1 cellular context compared by ENCODE assay signal in the genomic region with DNA sequence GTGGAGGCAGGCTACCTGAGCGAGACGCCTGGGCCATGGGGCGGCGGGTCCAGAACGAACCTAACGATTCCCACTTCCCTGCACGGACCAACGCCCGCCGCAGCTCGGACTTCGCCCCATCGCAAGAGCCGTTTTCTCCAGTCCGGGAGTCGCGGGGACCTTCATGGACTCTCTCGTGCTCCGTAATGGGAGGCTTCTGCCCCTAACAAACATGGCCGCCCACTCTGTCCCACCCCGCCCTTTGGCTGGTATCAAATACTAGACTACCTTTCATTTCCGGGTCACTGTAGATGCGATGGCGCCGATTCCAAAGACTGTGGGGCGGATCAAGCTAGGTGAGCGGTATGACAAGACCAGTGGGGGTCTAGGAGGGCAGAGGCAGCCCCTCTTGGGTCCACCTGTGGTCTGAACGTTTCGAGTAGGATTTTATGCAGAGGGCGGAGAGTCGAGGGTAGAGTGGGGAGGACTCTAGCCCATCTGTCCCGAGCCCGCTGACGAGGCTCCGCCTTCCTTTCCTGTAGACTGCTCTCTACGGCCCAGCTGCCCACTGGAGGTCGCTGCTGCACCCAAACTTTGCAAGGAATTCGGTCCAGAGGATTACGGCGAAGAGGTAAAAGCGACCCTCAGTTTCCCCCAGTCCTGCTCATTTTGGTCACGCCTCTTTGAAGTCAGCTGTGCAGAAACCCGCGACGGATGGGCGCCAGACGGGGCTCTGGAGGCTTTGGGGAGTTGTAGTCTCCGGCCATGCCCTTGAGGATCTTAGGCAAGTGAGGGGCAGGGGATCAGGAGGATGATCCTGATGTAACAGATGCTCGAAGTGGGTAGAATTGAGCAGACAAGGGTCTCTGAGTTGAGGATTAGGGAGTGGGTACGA.
TF ChIP-seq lines count a peak whose summit lies in the region.

A gene with protein sequence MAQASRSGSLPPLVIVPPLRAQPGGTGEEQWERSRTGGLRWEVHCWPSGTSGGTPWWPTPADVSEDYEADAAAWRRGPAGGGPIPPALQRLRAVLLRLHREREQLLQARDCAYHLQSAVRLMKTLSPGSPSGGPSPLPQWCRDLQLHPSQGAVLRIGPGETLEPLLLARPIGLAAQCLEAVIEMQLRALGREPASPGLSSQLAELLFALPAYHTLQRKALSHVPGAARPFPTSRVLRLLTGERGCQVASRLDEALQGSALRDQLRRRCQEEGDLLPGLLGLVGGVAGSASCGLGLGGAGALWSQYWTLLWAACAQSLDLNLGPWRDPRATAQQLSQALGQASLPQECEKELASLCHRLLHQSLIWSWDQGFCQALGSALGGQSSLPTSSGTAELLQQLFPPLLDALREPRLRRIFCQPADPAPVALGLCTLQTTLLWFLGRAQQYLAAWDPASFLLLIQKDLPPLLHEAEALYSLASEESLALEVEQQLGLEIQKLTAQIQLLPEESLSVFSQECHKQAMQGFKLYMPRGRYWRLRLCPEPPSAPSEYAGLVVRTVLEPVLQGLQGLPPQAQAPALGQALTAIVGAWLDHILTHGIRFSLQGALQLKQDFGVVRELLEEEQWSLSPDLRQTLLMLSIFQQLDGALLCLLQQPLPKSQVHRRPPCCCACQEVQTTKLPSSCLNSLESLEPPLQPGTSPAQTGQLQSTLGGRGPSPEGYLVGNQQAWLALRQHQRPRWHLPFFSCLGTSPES (minus strand): TSS at position 198 of the 874 bp plus-strand sequence. CDS start 161 bp downstream, at position 37.
A gene (plus strand): TSS at position 281 of the 874 bp plus-strand sequence. CDS start 15 bp downstream, at position 296.

TF ChIP-seq in GM12878, 131 proteins besides CTCF, POLR2A, EP300 and RAD21 (continued from another document and continues in another):
- TF ChIP-seq, protein P1, sequence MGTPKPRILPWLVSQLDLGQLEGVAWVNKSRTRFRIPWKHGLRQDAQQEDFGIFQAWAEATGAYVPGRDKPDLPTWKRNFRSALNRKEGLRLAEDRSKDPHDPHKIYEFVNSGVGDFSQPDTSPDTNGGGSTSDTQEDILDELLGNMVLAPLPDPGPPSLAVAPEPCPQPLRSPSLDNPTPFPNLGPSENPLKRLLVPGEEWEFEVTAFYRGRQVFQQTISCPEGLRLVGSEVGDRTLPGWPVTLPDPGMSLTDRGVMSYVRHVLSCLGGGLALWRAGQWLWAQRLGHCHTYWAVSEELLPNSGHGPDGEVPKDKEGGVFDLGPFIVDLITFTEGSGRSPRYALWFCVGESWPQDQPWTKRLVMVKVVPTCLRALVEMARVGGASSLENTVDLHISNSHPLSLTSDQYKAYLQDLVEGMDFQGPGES (IDR thresholded peaks at IDR 0.05) = no peak
- TF ChIP-seq BHLHE40 (IDR thresholded peaks at IDR 0.05; ENCODE audit: borderline replicate concordance in 1 of 2, low read depth in 2 of 2, low read length in 1 of 2) (no peak; a peak in 1 of 4 replicates), SREBF2 (IDR thresholded peaks at IDR 0.05; ENCODE audit: low read length) (no peak), SMC3 (IDR thresholded peaks at IDR 0.05; ENCODE audit: borderline replicate concordance, low read length) (peak; percentile 89), BACH1 (IDR thresholded peaks at IDR 0.05; ENCODE audit: borderline replicate concordance) (no peak; the same call in 1 of the 2 replicates), SPI1 (IDR thresholded peaks at IDR 0.05; ENCODE audit: borderline replicate concordance, insufficient read depth, low read depth, low read length) (0 out of 2 replicates have a peak, but pooled peaks have one; percentile 0), HDAC6 (IDR thresholded peaks at IDR 0.05; ENCODE audit: unreplicated experiment) (no peak), SREBF1 (IDR thresholded peaks at IDR 0.05; ENCODE audit: low read length) (peak; percentile 79), STAT1 (conservative IDR thresholded peaks at IDR 0.05) (peak; percentile 57; the same call in 1 of the 2 replicates), ZNF207 (IDR thresholded peaks at IDR 0.05; ENCODE audit: borderline replicate concordance) (no peak), BRCA1 (IDR thresholded peaks at IDR 0.05; ENCODE audit: low read depth, low read length) (no peak), MYB (IDR thresholded peaks at IDR 0.05; ENCODE audit: borderline replicate concordance, low read depth, low read length) (no peak), MEF2A (IDR thresholded peaks at IDR 0.05; ENCODE audit: insufficient read depth, low read depth, low read length) (0 out of 2 replicates have a peak, but pooled peaks have one; percentile 41), RCOR1 (conservative IDR thresholded peaks at IDR 0.05; ENCODE audit: low read depth, low read length) (no peak), CEBPB (IDR thresholded peaks at IDR 0.05; ENCODE audit: borderline replicate concordance in 1 of 2, low read depth in 2 of 2, low read length in 2 of 2) (no peak), GABPA (IDR thresholded peaks at IDR 0.05; ENCODE audit: low read depth) (peak; percentile 95), ASH2L (IDR thresholded peaks at IDR 0.05; ENCODE audit: borderline replicate concordance, low read depth) (peak; percentile 68; the same call in 1 of the 2 replicates), STAT3 (IDR thresholded peaks at IDR 0.05; ENCODE audit: low read depth, low read length) (no peak), MTA3 (IDR thresholded peaks at IDR 0.05; ENCODE audit: borderline replicate concordance, low read length) (no peak), TAF1 (IDR thresholded peaks at IDR 0.05; ENCODE audit: borderline replicate concordance, low read depth, low read length) (peak; percentile 87; the same call in 1 of the 2 replicates), NFYA (IDR thresholded peaks at IDR 0.05; ENCODE audit: borderline replicate concordance, low read depth, low read length) (no peak), RFX5 (IDR thresholded peaks at IDR 0.05; ENCODE audit: low read depth, low read length) (no peak), KLF5 (IDR thresholded peaks at IDR 0.05; ENCODE audit: partially characterized antibody) (peak; percentile 53), IRF4 (IDR thresholded peaks at IDR 0.05; ENCODE audit: low read depth, low read length) (0 out of 2 replicates have a peak, but pooled peaks have one; percentile 36), ZBED1 (IDR thresholded peaks at IDR 0.05; ENCODE audit: borderline replicate concordance) (no peak), ZNF622 (IDR thresholded peaks at IDR 0.05) (no peak), TCF12 (IDR thresholded peaks at IDR 0.05; ENCODE audit: low read depth, low read length) (peak; percentile 40; the same call in 1 of the 2 replicates), SUZ12 (IDR thresholded peaks at IDR 0.05; ENCODE audit: unreplicated experiment) (no peak), NR2F1 (conservative IDR thresholded peaks at IDR 0.05) (peak; percentile 52), POLR2AphosphoS5 (IDR thresholded peaks at IDR 0.05; ENCODE audit: low read length) (peak; percentile 85), NBN (IDR thresholded peaks at IDR 0.05) (peak; percentile 96), PML (IDR thresholded peaks at IDR 0.05; ENCODE audit: low read length) (no peak), CBFB (IDR thresholded peaks at IDR 0.05; ENCODE audit: low read depth) (peak; percentile 41), NR2C1 (IDR thresholded peaks at IDR 0.05) (peak; percentile 99), ESRRA (IDR thresholded peaks at IDR 0.05; ENCODE audit: low read length) (no peak)
- TF ChIP-seq, protein P2, sequence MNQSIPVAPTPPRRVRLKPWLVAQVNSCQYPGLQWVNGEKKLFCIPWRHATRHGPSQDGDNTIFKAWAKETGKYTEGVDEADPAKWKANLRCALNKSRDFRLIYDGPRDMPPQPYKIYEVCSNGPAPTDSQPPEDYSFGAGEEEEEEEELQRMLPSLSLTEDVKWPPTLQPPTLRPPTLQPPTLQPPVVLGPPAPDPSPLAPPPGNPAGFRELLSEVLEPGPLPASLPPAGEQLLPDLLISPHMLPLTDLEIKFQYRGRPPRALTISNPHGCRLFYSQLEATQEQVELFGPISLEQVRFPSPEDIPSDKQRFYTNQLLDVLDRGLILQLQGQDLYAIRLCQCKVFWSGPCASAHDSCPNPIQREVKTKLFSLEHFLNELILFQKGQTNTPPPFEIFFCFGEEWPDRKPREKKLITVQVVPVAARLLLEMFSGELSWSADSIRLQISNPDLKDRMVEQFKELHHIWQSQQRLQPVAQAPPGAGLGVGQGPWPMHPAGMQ (IDR thresholded peaks at IDR 0.05; ENCODE audit: borderline replicate concordance) = no peak
- TF ChIP-seq, protein P3, sequence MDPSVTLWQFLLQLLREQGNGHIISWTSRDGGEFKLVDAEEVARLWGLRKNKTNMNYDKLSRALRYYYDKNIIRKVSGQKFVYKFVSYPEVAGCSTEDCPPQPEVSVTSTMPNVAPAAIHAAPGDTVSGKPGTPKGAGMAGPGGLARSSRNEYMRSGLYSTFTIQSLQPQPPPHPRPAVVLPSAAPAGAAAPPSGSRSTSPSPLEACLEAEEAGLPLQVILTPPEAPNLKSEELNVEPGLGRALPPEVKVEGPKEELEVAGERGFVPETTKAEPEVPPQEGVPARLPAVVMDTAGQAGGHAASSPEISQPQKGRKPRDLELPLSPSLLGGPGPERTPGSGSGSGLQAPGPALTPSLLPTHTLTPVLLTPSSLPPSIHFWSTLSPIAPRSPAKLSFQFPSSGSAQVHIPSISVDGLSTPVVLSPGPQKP (IDR thresholded peaks at IDR 0.05; ENCODE audit: low read depth, low read length) = peak; percentile 66
- TF ChIP-seq, protein P4, sequence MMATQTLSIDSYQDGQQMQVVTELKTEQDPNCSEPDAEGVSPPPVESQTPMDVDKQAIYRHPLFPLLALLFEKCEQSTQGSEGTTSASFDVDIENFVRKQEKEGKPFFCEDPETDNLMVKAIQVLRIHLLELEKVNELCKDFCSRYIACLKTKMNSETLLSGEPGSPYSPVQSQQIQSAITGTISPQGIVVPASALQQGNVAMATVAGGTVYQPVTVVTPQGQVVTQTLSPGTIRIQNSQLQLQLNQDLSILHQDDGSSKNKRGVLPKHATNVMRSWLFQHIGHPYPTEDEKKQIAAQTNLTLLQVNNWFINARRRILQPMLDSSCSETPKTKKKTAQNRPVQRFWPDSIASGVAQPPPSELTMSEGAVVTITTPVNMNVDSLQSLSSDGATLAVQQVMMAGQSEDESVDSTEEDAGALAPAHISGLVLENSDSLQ (IDR thresholded peaks at IDR 0.05) = no peak
- TF ChIP-seq, protein P5, sequence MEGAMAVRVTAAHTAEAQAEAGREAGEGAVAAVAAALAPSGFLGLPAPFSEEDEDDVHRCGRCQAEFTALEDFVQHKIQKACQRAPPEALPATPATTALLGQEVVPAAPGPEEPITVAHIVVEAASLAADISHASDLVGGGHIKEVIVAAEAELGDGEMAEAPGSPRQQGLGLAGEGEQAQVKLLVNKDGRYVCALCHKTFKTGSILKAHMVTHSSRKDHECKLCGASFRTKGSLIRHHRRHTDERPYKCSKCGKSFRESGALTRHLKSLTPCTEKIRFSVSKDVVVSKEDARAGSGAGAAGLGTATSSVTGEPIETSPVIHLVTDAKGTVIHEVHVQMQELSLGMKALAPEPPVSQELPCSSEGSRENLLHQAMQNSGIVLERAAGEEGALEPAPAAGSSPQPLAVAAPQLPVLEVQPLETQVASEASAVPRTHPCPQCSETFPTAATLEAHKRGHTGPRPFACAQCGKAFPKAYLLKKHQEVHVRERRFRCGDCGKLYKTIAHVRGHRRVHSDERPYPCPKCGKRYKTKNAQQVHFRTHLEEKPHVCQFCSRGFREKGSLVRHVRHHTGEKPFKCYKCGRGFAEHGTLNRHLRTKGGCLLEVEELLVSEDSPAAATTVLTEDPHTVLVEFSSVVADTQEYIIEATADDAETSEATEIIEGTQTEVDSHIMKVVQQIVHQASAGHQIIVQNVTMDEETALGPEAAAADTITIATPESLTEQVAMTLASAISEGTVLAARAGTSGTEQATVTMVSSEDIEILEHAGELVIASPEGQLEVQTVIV (IDR thresholded peaks at IDR 0.05; ENCODE audit: borderline replicate concordance, partially characterized antibody) = peak; percentile 43
- TF ChIP-seq, protein P6, sequence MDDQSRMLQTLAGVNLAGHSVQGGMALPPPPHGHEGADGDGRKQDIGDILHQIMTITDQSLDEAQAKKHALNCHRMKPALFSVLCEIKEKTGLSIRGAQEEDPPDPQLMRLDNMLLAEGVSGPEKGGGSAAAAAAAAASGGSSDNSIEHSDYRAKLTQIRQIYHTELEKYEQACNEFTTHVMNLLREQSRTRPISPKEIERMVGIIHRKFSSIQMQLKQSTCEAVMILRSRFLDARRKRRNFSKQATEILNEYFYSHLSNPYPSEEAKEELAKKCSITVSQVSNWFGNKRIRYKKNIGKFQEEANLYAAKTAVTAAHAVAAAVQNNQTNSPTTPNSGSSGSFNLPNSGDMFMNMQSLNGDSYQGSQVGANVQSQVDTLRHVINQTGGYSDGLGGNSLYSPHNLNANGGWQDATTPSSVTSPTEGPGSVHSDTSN (IDR thresholded peaks at IDR 0.05; ENCODE audit: insufficient replicate concordance, low read depth, low read length) = no peak
- TF ChIP-seq, protein P7, sequence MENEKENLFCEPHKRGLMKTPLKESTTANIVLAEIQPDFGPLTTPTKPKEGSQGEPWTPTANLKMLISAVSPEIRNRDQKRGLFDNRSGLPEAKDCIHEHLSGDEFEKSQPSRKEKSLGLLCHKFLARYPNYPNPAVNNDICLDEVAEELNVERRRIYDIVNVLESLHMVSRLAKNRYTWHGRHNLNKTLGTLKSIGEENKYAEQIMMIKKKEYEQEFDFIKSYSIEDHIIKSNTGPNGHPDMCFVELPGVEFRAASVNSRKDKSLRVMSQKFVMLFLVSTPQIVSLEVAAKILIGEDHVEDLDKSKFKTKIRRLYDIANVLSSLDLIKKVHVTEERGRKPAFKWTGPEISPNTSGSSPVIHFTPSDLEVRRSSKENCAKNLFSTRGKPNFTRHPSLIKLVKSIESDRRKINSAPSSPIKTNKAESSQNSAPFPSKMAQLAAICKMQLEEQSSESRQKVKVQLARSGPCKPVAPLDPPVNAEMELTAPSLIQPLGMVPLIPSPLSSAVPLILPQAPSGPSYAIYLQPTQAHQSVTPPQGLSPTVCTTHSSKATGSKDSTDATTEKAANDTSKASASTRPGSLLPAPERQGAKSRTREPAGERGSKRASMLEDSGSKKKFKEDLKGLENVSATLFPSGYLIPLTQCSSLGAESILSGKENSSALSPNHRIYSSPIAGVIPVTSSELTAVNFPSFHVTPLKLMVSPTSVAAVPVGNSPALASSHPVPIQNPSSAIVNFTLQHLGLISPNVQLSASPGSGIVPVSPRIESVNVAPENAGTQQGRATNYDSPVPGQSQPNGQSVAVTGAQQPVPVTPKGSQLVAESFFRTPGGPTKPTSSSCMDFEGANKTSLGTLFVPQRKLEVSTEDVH (IDR thresholded peaks at IDR 0.05; ENCODE audit: low read depth, partially characterized antibody) = peak; percentile 54
- TF ChIP-seq, protein P8, sequence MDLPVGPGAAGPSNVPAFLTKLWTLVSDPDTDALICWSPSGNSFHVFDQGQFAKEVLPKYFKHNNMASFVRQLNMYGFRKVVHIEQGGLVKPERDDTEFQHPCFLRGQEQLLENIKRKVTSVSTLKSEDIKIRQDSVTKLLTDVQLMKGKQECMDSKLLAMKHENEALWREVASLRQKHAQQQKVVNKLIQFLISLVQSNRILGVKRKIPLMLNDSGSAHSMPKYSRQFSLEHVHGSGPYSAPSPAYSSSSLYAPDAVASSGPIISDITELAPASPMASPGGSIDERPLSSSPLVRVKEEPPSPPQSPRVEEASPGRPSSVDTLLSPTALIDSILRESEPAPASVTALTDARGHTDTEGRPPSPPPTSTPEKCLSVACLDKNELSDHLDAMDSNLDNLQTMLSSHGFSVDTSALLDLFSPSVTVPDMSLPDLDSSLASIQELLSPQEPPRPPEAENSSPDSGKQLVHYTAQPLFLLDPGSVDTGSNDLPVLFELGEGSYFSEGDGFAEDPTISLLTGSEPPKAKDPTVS (IDR thresholded peaks at IDR 0.05; ENCODE audit: low read depth, low read length) = no peak
